ENCODE assay signal across 10 cellular contexts in the genomic region with DNA sequence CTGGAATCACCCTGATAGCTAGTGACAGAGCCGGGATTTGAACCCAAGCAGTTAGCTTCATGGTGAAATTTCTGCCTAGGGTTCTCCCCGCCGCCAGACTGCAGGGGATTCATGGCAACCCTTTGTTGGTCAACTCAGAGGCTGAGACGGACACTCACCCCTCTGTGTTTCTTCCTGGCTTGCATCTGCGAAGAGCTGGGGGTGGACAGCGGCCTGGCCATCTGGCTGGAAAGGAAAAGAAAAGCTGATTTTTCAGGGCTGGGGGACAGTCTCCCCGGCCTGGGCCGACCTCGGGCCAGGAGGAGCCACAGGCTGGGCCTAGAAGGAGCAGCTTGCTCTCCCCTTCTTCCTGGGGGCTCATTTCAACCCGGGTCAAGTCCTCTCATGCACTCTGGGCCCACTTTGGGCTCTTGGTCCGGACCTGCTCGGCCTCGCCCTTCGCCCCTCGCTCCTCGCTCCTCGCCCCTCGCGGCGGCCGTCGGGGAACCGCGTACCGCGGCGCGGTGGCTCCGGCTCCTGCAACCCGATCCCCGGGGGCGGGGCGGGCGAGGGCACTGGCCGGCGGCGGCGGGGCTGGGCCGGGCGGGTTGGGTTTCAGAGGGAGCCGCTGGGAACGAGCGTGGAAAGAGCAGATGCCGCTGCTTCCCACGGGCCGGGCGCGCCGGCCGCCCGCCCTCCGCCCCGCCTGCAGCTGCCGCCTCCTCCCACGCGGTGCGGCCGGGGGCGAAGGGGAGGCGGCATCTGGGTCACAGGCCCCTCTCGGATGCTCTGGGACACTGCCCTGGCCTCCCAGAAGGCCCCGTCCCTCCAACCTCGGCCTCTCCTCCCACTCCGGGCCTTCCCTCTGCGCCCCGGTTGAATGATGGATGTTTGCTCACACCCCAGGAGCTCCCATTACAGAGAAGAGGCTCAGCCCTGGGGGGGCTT. TPM values are rescaled to one million over a fixed set of nuclear protein-coding genes. Genes with fewer than 3 reads are reported as not detected.
A peak's percentile ranks its signal among the peaks of the same experiment; 100 is the strongest.
DNase-seq lines count a peak whose midpoint lies in the region; ATAC-seq and TF ChIP-seq lines count a peak whose summit lies in the region.
"Had no signal": no experiment of that assay in that cellular context is flagged by ENCODE, and none has a peak within 500 bp of the region (broad histone marks: within the 10 kb centered on the region; RNA-seq: fewer than 3 reads in every experiment).

No MANE protein-coding gene starts in this region.

- H3K4me1 ChIP-seq in BLaER1 (peaks cover 80% of the 10 kb centered on the region), NT2/D1 (ENCODE audit: insufficient read depth, insufficient read length) (peaks cover 27% of the 10 kb centered on the region)

- H3K27me3 ChIP-seq in BLaER1: no peaks in the 10 kb centered on the region
- H3K27me3 ChIP-seq in NT2/D1 (ENCODE audit: insufficient read depth, insufficient read length): peaks cover 88% of the 10 kb centered on the region

- H3K9me3 ChIP-seq in BLaER1 (no peaks in the 10 kb centered on the region), NT2/D1 (ENCODE audit: insufficient read depth, low read length) (no peaks in the 10 kb centered on the region)
- H3K9me3 ChIP-seq: neutrophil had no signal

- H3K36me3 ChIP-seq in BLaER1 (peaks cover 50% of the 10 kb centered on the region), NT2/D1 (ENCODE audit: insufficient read depth, insufficient read length, low read length) (no peaks in the 10 kb centered on the region)
- H3K36me3 ChIP-seq: neutrophil had no signal

- DNase-seq in NT2/D1 (ENCODE audit: low read depth, low spot score) (no peak), glomerular visceral epithelial cell (ENCODE audit: extremely low spot score) (peak; percentile 17), omental fat pad (ENCODE audit: low spot score) (no peak), KG1 (lab: John Stamatoyannopoulos, UW) (no peak), RKO (ENCODE audit: low spot score) (no peak), NCI-H2081 treated with DMSO at 0.1 percent for 48 hours (lab: John Stamatoyannopoulos, UW) (no peak)
- DNase-seq: SHP77 had no signal

- ATAC-seq in omental fat pad (ENCODE audit: low FRiP score): peak; percentile 76
- no peak for ATAC-seq in GM18867 (IDR thresholded peaks at IDR 0.05; ENCODE audit: unreplicated experiment)

- H3K4me3 ChIP-seq in BLaER1 (no peak overlapping the region), NT2/D1 (ENCODE audit: insufficient read length, low read depth) (peak overlapping the region; percentile 29)

- TF ChIP-seq CTCF in omental fat pad (IDR thresholded peaks at IDR 0.05): no peak

- H4K20me1 ChIP-seq in BLaER1: no peaks in the 10 kb centered on the region

- H3K4me2 ChIP-seq in BLaER1: peak overlapping the region; percentile 42

- H3K9ac ChIP-seq in BLaER1 (no peak overlapping the region), NT2/D1 (ENCODE audit: insufficient read length, low read depth) (no peak overlapping the region)

- peak overlapping the region; percentile 64 for H3K27ac ChIP-seq in BLaER1
- H3K27ac ChIP-seq: neutrophil had no signal

RNA-seq across cellular contexts. Expression of a gene that starts 6.7 kb away (rescaled TPM):
- total RNA-seq in omental fat pad: 1 to 10 TPM; 3.3 to 6.5 (median 5.3) TPM

RNA-seq across cellular contexts. Expression of a gene that starts 39.2 kb away (rescaled TPM):
- 1 to 10 TPM in 1 of 4 donors, not detected in 3; 1.3 TPM for total RNA-seq in omental fat pad

RNA-seq across cellular contexts. Expression of a gene that starts 56.2 kb away (rescaled TPM):
- total RNA-seq in omental fat pad: 100 to 1,000 TPM; 142 to 379 (median 186) TPM

RNA-seq across cellular contexts. Expression of a gene that starts 58.5 kb away (rescaled TPM):
- total RNA-seq in omental fat pad: under 1 TPM in 3 of 4 donors, not detected in 1; 0.16 to 0.74 (median 0.24) TPM
